In the genomic region with DNA sequence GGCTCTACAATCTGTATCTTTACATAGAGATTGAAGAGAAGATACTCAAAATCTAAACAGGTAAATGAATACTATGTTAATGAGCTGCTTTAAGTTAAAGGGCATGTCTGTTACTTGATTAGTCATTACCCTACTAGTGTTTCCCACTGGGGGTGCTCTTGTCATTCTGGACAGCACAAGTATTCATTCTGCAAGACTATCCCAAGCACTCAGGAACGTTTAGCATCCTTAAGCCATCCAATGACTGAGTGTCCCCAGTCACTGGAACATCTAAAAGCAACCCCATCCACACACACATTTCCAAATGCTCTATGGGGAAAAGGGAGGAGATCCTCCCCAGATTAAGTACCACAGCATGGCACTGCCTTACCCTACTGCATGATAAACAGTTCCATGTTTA, we compare ENCODE assay signal across 8 cellular contexts. TPM values are rescaled to one million over a fixed set of nuclear protein-coding genes. Genes with fewer than 3 reads are reported as not detected.
DNase-seq lines count a peak whose midpoint lies in the region; ATAC-seq, FAIRE-seq and TF ChIP-seq lines count a peak whose summit lies in the region.

No MANE protein-coding gene starts in this region.

- H3K4me3 ChIP-seq in AG04449 (ENCODE audit: low read depth, low read length) (no peak overlapping the region), fibroblast of mammary gland (ENCODE audit: control insufficient read depth, low read depth, low read length) (no peak overlapping the region)

- FAIRE-seq in GM12891 (lab: Jason Lieb, UNC) = peak; percentile 61

- peak; percentile 59 for TF ChIP-seq CTCF in AG04449 (IDR thresholded peaks at IDR 0.05; ENCODE audit: insufficient read depth, low read length, missing control alignments)
- TF ChIP-seq CTCF in fibroblast of mammary gland (conservative IDR thresholded peaks at IDR 0.05; ENCODE audit: control insufficient read depth, insufficient read depth, low read depth, low read length) = peak; percentile 54

- DNase-seq in AG04449 (ENCODE audit: low read depth, low spot score) (peak; percentile 12), GM12891 (ENCODE audit: insufficient read length, low spot score) (no peak), RKO (ENCODE audit: low spot score) (peak; percentile 78), fibroblast of mammary gland (ENCODE audit: low read depth) (peak; percentile 66), mesenteric fat pad (ENCODE audit: low spot score) (no peak), DMS79 treated with DMSO at 0.1 percent for 48 hours (lab: John Stamatoyannopoulos, UW) (no peak)
- DNase-seq in stimulated activated CD8-positive, alpha-beta memory T cell treated with anti-CD3 and anti-CD28 coated beads, Interleukin-4, amount 100 ng/mL, for 48 hours = peak; percentile 25

- peak; percentile 71 for ATAC-seq in HG02884 (IDR thresholded peaks at IDR 0.05; ENCODE audit: unreplicated experiment)

- POLR2A ChIA-PET in AG04449 (lab: Yijun Ruan, JAX) = no interaction called here

- TF ChIP-seq POLR2A in GM12891 (IDR thresholded peaks at IDR 0.05; ENCODE audit: low read depth, low read length) = no peak

- CTCF ChIA-PET in AG04449 (lab: Yijun Ruan, JAX) = interaction anchor here (0.6 to 12.3 kb wide), 19 partner anchors 9 to 332 kb away, joined by 3 to 132 read pairs (median 4); a partner anchor contains a TSS

TF ChIP-seq in GM12891, 5 proteins besides CTCF, POLR2A, EP300 and RAD21:
- TF ChIP-seq POU2F2 (IDR thresholded peaks at IDR 0.05; ENCODE audit: low read depth, low read length) (0 out of 2 replicates have a peak, but pooled peaks have one; percentile 25), TAF1 (IDR thresholded peaks at IDR 0.05; ENCODE audit: low read depth, low read length) (no peak)

RNA-seq across cellular contexts. Expression of a gene that starts 25.7 kb away (rescaled TPM):
- polyA plus RNA-seq in GM12891 (2012; ENCODE audit: low read depth, missing spikeins) = 166 TPM
- 43.1 TPM for total RNA-seq in mesenteric fat pad

Comparison
In these comparisons a context has a peak if more than half of its experiments do, and no peak if none do; other contexts are left out.
1. DNase-seq: peak in AG04449 (single experiment), RKO (single experiment), fibroblast of mammary gland (single experiment) and stimulated activated CD8-positive, alpha-beta memory T cell treated with anti-CD3 and anti-CD28 coated beads, Interleukin-4, amount 100 ng/mL, for 48 hours (single experiment); none in GM12891 (single experiment), mesenteric fat pad (single experiment) and DMS79 treated with DMSO at 0.1 percent for 48 hours (single experiment).